8 cellular contexts compared by ENCODE assay signal in the genomic region with DNA sequence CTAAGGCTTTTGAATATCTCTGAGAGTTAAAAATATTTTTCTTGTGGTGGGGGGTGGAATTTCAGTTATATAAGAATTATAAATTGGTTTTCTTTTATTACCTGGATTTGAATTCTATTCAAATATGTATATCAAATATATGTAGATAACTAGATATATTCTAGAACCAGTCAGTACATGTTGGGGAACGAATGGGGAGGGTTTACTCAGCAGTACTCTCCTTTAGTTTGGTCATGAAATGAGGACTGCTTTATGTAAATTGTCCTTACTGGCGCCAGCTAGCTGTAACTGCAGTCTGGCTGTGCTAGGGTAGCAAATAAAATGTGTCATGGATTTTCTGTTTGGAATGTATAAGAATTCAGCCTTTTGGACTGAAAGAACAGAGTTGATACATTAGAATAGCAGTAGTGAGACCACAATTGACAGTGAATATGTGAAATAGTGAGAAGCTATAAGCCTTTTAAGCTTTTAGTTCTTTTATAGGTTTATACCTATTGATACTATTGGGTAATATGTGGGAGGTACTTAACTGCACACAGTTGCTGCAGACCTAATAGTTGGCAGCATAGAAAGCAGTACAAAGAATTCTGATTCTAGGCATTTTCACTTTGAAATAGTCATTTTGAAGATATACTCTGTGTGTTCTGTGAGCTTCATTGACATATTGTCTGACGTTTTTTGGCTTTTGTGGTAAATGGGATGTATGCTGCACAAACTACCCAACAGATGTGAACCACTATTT. TPM values are rescaled to one million over a fixed set of nuclear protein-coding genes. Genes with fewer than 3 reads are reported as not detected.
DNase-seq lines count a peak whose midpoint lies in the region; ATAC-seq and TF ChIP-seq lines count a peak whose summit lies in the region.

No MANE protein-coding gene starts in this region.

- BruUV-seq in HCT116 (replicated peaks; lab: Mats Ljungman, UMichigan) = no TSS peak

- CTCF ChIA-PET in HCT116 (lab: Charles Lee) = interaction anchor here (0.7 to 2.2 kb wide), 3 partner anchors 8 to 29 kb away, joined by 3 to 15 read pairs (median 5); a partner anchor contains a TSS

- H3K4me2 ChIP-seq in HCT116 (ENCODE audit: low read length) (peak overlapping the region; percentile 65), Loucy (ENCODE audit: low read depth, low read length, poor library complexity, severe bottlenecking) (peak overlapping the region; percentile 83)

- TF ChIP-seq CTCF in HCT116 (IDR thresholded peaks at IDR 0.05 in 2 of 3, conservative IDR thresholded peaks at IDR 0.05 in 1 of 3; ENCODE audit: borderline replicate concordance in 1 of 3, insufficient read depth in 1 of 3, low read depth in 2 of 3, low read length in 2 of 3) (0 out of 6 replicates have a peak, but pooled peaks of 1 of the 3 experiments have one; percentile 3), Loucy (conservative IDR thresholded peaks at IDR 0.05; ENCODE audit: low read length) (0 out of 2 replicates have a peak, but pooled peaks have one; percentile 20), tibial artery (IDR thresholded peaks at IDR 0.05) (peak; percentile 10 to 32)

- intact Hi-C loops in HCT116 (cut with micrococcal nuclease) = loop anchor here (1.0 kb wide), 2 partner anchors 9 to 137 kb away; no protein-coding TSS in a partner anchor
- intact Hi-C loops in tibial artery (cut with DNase I; ENCODE audit: low total_unique reads) = no loop called here

- H2AFZ ChIP-seq in HCT116 (ENCODE audit: low read depth, low read length, poor library complexity, severe bottlenecking) (no peak overlapping the region), Loucy (ENCODE audit: low read length) (no peak overlapping the region)

- H4K20me1 ChIP-seq in HCT116 (ENCODE audit: insufficient read depth) = no peaks in the 10 kb centered on the region
- H4K20me1 ChIP-seq in Loucy (ENCODE audit: insufficient read depth, low read length, poor library complexity, severe bottlenecking) = peaks cover 17% of the 10 kb centered on the region

- RAD21 ChIA-PET in HCT116 (lab: Charles Lee; ENCODE audit: low non-redundant PET in 1 of 2, low total read pairs in 2 of 2, uncharacterized antibody in 2 of 2, unreplicated experiment in 2 of 2) = interaction anchor here in 1 of 2 experiments (1.0 kb wide), 1 partner anchor 9 kb away, joined by 3 read pairs; no protein-coding TSS in a partner anchor

- POLR2A ChIA-PET in HCT116 (lab: Charles Lee) = interaction anchor here (0.8 to 2.5 kb wide), 4 partner anchors 10 to 137 kb away, joined by 3 to 16 read pairs (median 6); a partner anchor contains a TSS

- ATAC-seq in HCT116 = peak; percentile 96
- peak; percentile 98 for ATAC-seq in SK-N-SH treated with all-trans-retinoic acid at 6 μM for 48 hours

- H3K9me3 ChIP-seq in HCT116 (ENCODE audit: control insufficient read depth in 1 of 2, insufficient read depth in 1 of 2, low read depth in 1 of 2, low read length in 2 of 2) = no peaks in the 10 kb centered on the region
- H3K9me3 ChIP-seq in Loucy (ENCODE audit: insufficient read depth, low read depth, low read length) = 0 out of 2 replicates have a peak, but pooled peaks cover 8% of the 10 kb centered on the region
- peaks cover under 1 to 10% (median 8%) of the 10 kb centered on the region in 3 donors for H3K9me3 ChIP-seq in tibial artery

- H3K9me2 ChIP-seq in HCT116 (ENCODE audit: insufficient read depth) (no peaks in the 10 kb centered on the region), Loucy (replicated peaks; ENCODE audit: low read depth, low read length) (no peaks in the 10 kb centered on the region)

- no peak for TF ChIP-seq RAD21 in HCT116 (IDR thresholded peaks at IDR 0.05; ENCODE audit: low read depth)

- H3K4me1 ChIP-seq in HCT116 (ENCODE audit: control insufficient read depth in 1 of 2, insufficient read depth in 2 of 2, low read length in 2 of 2) (peaks cover 24 to 34% of the 10 kb centered on the region in 2 experiments), Loucy (ENCODE audit: insufficient read depth, low read length, poor library complexity, severe bottlenecking) (peaks cover 69% of the 10 kb centered on the region), tibial artery (peaks cover 0 to 66% (median 6%) of the 10 kb centered on the region in 4 donors)

- no peak for TF ChIP-seq POLR2A in HCT116 (IDR thresholded peaks at IDR 0.05; ENCODE audit: borderline replicate concordance, extremely low read depth, insufficient read depth, insufficient read length)

- H3K9ac ChIP-seq in HCT116 (ENCODE audit: low read length) (peak overlapping the region; percentile 46), Loucy (ENCODE audit: low read depth, low read length, poor library complexity, severe bottlenecking) (peak overlapping the region; percentile 87)

- peak; percentile 55 for DNase-seq in stimulated activated CD4-positive, alpha-beta T cell treated with anti-CD3 and anti-CD28 coated beads, Interleukin-4, amount 100 ng/mL, for 24 hours
- no peak for DNase-seq in stimulated activated CD4-positive, alpha-beta T cell treated with anti-CD3 and anti-CD28 coated beads, Interleukin-2, amount 100 ng/mL, for 48 hours
- DNase-seq in HCT116 (ENCODE audit: low read depth, low spot score) (peak; percentile 79), dermis blood vessel endothelial cell (peak; percentile 73), medulla oblongata (ENCODE audit: extremely low spot score) (peak; percentile 78), tibial artery (peak in 1 of 2 donors; percentile 37)

- H3F3A ChIP-seq in Loucy (ENCODE audit: low read depth) = 0 out of 2 replicates have a peak, but pooled peaks cover 4% of the 10 kb centered on the region

- no peaks in the 10 kb centered on the region for H3K27me3 ChIP-seq in HCT116 (ENCODE audit: insufficient read depth, low read length)
- no peaks in the 10 kb centered on the region for H3K27me3 ChIP-seq in Loucy (ENCODE audit: insufficient read depth, low read length, poor library complexity, severe bottlenecking)
- H3K27me3 ChIP-seq in tibial artery = no peaks in the 10 kb centered on the region

- peak overlapping the region; percentile 8 to 15; a peak in 2 of 4 replicates for H3K4me3 ChIP-seq in HCT116 (replicated peaks in 1 of 2; ENCODE audit: low read depth in 1 of 2, low read length in 2 of 2)
- H3K4me3 ChIP-seq in Loucy (ENCODE audit: low read length, poor library complexity, severe bottlenecking) = peak overlapping the region; percentile 72
- peak overlapping the region; percentile 20 to 28 for H3K4me3 ChIP-seq in tibial artery

- H3K27ac ChIP-seq in HCT116 (ENCODE audit: low read depth, low read length) (peak overlapping the region; percentile 61), tibial artery (peak overlapping the region; percentile 64 to 70)

- H3K79me2 ChIP-seq in HCT116 (ENCODE audit: insufficient read depth, low read length) = peaks cover 80% of the 10 kb centered on the region
- peaks cover 99% of the 10 kb centered on the region for H3K79me2 ChIP-seq in Loucy (ENCODE audit: insufficient read depth, low read length)

- H3K36me3 ChIP-seq in HCT116 (ENCODE audit: control insufficient read depth in 1 of 2, insufficient read depth in 2 of 2, low read length in 2 of 2) = no peaks in the 10 kb centered on the region
- peaks cover 10% of the 10 kb centered on the region for H3K36me3 ChIP-seq in Loucy (ENCODE audit: insufficient read depth, low read length)
- peaks cover 0 to 6% (median 0%) of the 10 kb centered on the region in 3 donors for H3K36me3 ChIP-seq in tibial artery

TF ChIP-seq in HCT116, 20 proteins besides CTCF, POLR2A, EP300 and RAD21 (continues in another document):
- no peak for TF ChIP-seq FOSL1 (IDR thresholded peaks at IDR 0.05; ENCODE audit: low read depth)
- no peak for TF ChIP-seq ZNF274 (IDR thresholded peaks at IDR 0.05; ENCODE audit: low read depth, low read length)
- TF ChIP-seq EZH2phosphoT487 (IDR thresholded peaks at IDR 0.05; ENCODE audit: borderline replicate concordance) = no peak
- TF ChIP-seq ELF1 (IDR thresholded peaks at IDR 0.05; ENCODE audit: borderline replicate concordance, low read depth) = no peak
- peak; percentile 51; the same call in 1 of the 2 replicates for TF ChIP-seq SIN3A (IDR thresholded peaks at IDR 0.05; ENCODE audit: low read depth)
- no peak for TF ChIP-seq ZFX (IDR thresholded peaks at IDR 0.05)
- TF ChIP-seq, protein P1, sequence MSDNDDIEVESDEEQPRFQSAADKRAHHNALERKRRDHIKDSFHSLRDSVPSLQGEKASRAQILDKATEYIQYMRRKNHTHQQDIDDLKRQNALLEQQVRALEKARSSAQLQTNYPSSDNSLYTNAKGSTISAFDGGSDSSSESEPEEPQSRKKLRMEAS (IDR thresholded peaks at IDR 0.05) = peak; percentile 48
- no peak for TF ChIP-seq EZH2 (IDR thresholded peaks at IDR 0.05)
- peak; percentile 28 for TF ChIP-seq YY1 (IDR thresholded peaks at IDR 0.05; ENCODE audit: extremely low read depth, insufficient replicate concordance, low read depth, low read length)
- peak; percentile 49 for TF ChIP-seq JUND (IDR thresholded peaks at IDR 0.05)
- TF ChIP-seq TCF7L2 (IDR thresholded peaks at IDR 0.05; ENCODE audit: borderline replicate concordance, extremely low read depth, insufficient read depth, insufficient read length) = no peak
- 0 out of 2 replicates have a peak, but pooled peaks have one; percentile 30 for TF ChIP-seq SRF (IDR thresholded peaks at IDR 0.05; ENCODE audit: low read depth)

TF ChIP-seq in SK-N-SH treated with all-trans-retinoic acid at 6 μM for 48 hours, 23 proteins besides CTCF, POLR2A, EP300 and RAD21:
- TF ChIP-seq CSDC2 (CRISPR knock-in tag; IDR thresholded peaks at IDR 0.05) (no peak), TCF4 (CRISPR knock-in tag; IDR thresholded peaks at IDR 0.05; ENCODE audit: borderline replicate concordance) (no peak), ZFP30 (CRISPR knock-in tag; IDR thresholded peaks at IDR 0.05) (no peak), OSR1 (CRISPR knock-in tag; IDR thresholded peaks at IDR 0.05) (no peak), ISL1 (CRISPR knock-in tag; IDR thresholded peaks at IDR 0.05) (no peak)
- TF ChIP-seq, protein P2, sequence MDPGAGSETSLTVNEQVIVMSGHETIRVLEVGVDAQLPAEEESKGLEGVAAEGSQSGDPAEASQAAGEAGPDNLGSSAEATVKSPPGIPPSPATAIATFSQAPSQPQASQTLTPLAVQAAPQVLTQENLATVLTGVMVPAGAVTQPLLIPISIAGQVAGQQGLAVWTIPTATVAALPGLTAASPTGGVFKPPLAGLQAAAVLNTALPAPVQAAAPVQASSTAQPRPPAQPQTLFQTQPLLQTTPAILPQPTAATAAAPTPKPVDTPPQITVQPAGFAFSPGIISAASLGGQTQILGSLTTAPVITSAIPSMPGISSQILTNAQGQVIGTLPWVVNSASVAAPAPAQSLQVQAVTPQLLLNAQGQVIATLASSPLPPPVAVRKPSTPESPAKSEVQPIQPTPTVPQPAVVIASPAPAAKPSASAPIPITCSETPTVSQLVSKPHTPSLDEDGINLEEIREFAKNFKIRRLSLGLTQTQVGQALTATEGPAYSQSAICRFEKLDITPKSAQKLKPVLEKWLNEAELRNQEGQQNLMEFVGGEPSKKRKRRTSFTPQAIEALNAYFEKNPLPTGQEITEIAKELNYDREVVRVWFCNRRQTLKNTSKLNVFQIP (CRISPR knock-in tag; IDR thresholded peaks at IDR 0.05; ENCODE audit: borderline replicate concordance, low read depth) = no peak

RNA-seq across cellular contexts. Expression of a gene that starts 29.0 kb away (rescaled TPM):
- total RNA-seq in HCT116 (2021; ENCODE audit: unreplicated experiment) (38.6 TPM), dermis blood vessel endothelial cell (32.3 and 36.8 TPM in 2 replicates)
- 8.4 and 9.7 TPM in 2 replicates for polyA plus RNA-seq in HCT116 (2012)

Comparison
In these comparisons a context has a peak if more than half of its experiments do, and no peak if none do; other contexts are left out.
1. DNase-seq: peak in stimulated activated CD4-positive, alpha-beta T cell treated with anti-CD3 and anti-CD28 coated beads, Interleukin-4, amount 100 ng/mL, for 24 hours (single experiment), HCT116 (single experiment), dermis blood vessel endothelial cell (single experiment) and medulla oblongata (single experiment); none in stimulated activated CD4-positive, alpha-beta T cell treated with anti-CD3 and anti-CD28 coated beads, Interleukin-2, amount 100 ng/mL, for 48 hours (0 of 2).
2. H3K4me3 ChIP-seq: peak in every context shown above with its lines; median percentile 72 in Loucy; 24 in tibial artery; 12 in HCT116.